Comparison of ENCODE assay signal across 23 cellular contexts in genomic region chr2:33083671-33084387, GRCh38.
DNase-seq lines count a peak whose midpoint lies in the region; ATAC-seq, FAIRE-seq and TF ChIP-seq lines count a peak whose summit lies in the region.
"Had no signal": no experiment of that assay in that cellular context is flagged by ENCODE, and none has a peak within 500 bp of the region (broad histone marks: within the 10 kb centered on the region; RNA-seq: fewer than 3 reads in every experiment).

No MANE protein-coding gene starts in this region.

- no peaks in the 10 kb centered on the region for H3K36me3 ChIP-seq in HepG2 (replicated peaks in 1 of 2; ENCODE audit: control insufficient read depth in 1 of 2, insufficient read depth in 2 of 2, low read length in 2 of 2)
- no peaks in the 10 kb centered on the region for H3K36me3 ChIP-seq in right lobe of liver
- H3K36me3 ChIP-seq: thyroid gland had no signal

- no peaks in the 10 kb centered on the region for H4K20me1 ChIP-seq in HepG2 (ENCODE audit: insufficient read depth, low read length)

- CTCF ChIA-PET in HepG2 (lab: Yijun Ruan, JAX; ENCODE audit: low intra/inter-chr PET ratio, low total read pairs), result no interaction called here

- TF ChIP-seq CTCF in HepG2 (CRISPR knock-in tag; IDR thresholded peaks at IDR 0.05) (no peak), right lobe of liver (IDR thresholded peaks at IDR 0.05) (no peak)

- POLR2A ChIA-PET in HepG2 (lab: Yijun Ruan, JAX), result no interaction called here

- no peak for TF ChIP-seq POLR2A in HepG2 (IDR thresholded peaks at IDR 0.05; ENCODE audit: insufficient read depth in 1 of 2, low read depth in 2 of 2, low read length in 2 of 2)
- no peak for TF ChIP-seq POLR2A in right lobe of liver (IDR thresholded peaks at IDR 0.05)

- no peaks in the 10 kb centered on the region for H3K79me2 ChIP-seq in HepG2 (ENCODE audit: insufficient read depth, low read length)

- no peak for DNase-seq in HepG2 (ENCODE audit: low spot score)
- DNase-seq in right lobe of liver, result no peak
- DNase-seq in SK-MEL-5 (ENCODE audit: low read depth, low spot score), result peak; percentile 52
- DNase-seq in left kidney (ENCODE audit: low read depth, low spot score), result peak; percentile 76
- DNase-seq in activated naive CD4-positive, alpha-beta T cell treated with anti-CD3 and anti-CD28 coated beads, Interleukin-2, amount 50 U/mL, for 72 hours (ENCODE audit: low spot score in 2 of 2), result no peak
- DNase-seq in NCI-H1417 (lab: John Stamatoyannopoulos, UW), result no peak
- DNase-seq in activated naive CD8-positive, alpha-beta T cell treated with anti-CD3 and anti-CD28 coated beads, Interleukin-2, amount 50 U/mL, for 24 hours, result no peak
- no peak for DNase-seq in Right ventricle myocardium superior
- DNase-seq: activated CD4-positive, alpha-beta T cell treated with anti-CD3 and anti-CD28 coated beads, Interleukin-2, amount 10 ng/mL, durations not matched to agents 7 days and 5 days; activated CD8-positive, alpha-beta memory T cell treated with anti-CD3 and anti-CD28 coated beads, Interleukin-2, amount 50 U/mL, for 48 hours; activated gamma-delta T cell; CD4-positive, alpha-beta memory T cell; DND-41; effector memory CD8-positive, alpha-beta T cell; naive thymus-derived CD4-positive, alpha-beta T cell; NCI-H1930; NCI-H526 treated with DMSO at 0.1 percent for 48 hours; psoas muscle; stimulated activated CD4-positive, alpha-beta T cell treated with anti-CD3 and anti-CD28 coated beads, Interleukin-12 subunit alpha, Interleukin-12 subunit beta, amount 100 ng/mL, for 4 hours; thyroid gland had no signal

- H3K9me3 Mint-ChIP-seq in activated naive CD4-positive, alpha-beta T cell treated with anti-CD3 and anti-CD28 coated beads, Interleukin-2, amount 50 U/mL, for 72 hours, result peaks cover 0 to 4% of the 10 kb centered on the region in 2 donors
- no peaks in the 10 kb centered on the region for H3K9me3 Mint-ChIP-seq in activated naive CD8-positive, alpha-beta T cell treated with anti-CD3 and anti-CD28 coated beads, Interleukin-2, amount 50 U/mL, for 24 hours
- H3K9me3 Mint-ChIP-seq: activated CD4-positive, alpha-beta T cell treated with anti-CD3 and anti-CD28 coated beads, Interleukin-2, amount 10 ng/mL, durations not matched to agents 7 days and 5 days; CD4-positive, alpha-beta memory T cell; effector memory CD8-positive, alpha-beta T cell had no signal

- H3K27ac ChIP-seq in HepG2 (ENCODE audit: extremely low read length, insufficient read depth, low read length) (no peak overlapping the region), right lobe of liver (no peak overlapping the region)
- H3K27ac ChIP-seq: psoas muscle, thyroid gland had no signal

- H3K4me3 ChIP-seq in HepG2 (replicated peaks in 1 of 3; ENCODE audit: insufficient read depth in 1 of 3, low read depth in 2 of 3, low read length in 3 of 3) (no peak overlapping the region), right lobe of liver (no peak overlapping the region)
- H3K4me3 ChIP-seq: psoas muscle, thyroid gland had no signal

- H3K4me3 Mint-ChIP-seq in activated naive CD8-positive, alpha-beta T cell treated with anti-CD3 and anti-CD28 coated beads, Interleukin-2, amount 50 U/mL, for 24 hours, result no peak overlapping the region
- H3K4me3 Mint-ChIP-seq: activated CD4-positive, alpha-beta T cell treated with anti-CD3 and anti-CD28 coated beads, Interleukin-2, amount 10 ng/mL, durations not matched to agents 7 days and 5 days; CD4-positive, alpha-beta memory T cell; effector memory CD8-positive, alpha-beta T cell; naive thymus-derived CD4-positive, alpha-beta T cell had no signal

- WGBS in HepG2 (ENCODE audit: low lambda C conversion rate), result 25% methylated on average over 6 of the region's 6 CpGs
- 53% methylated on average over 6 of the region's 6 CpGs for WGBS in right lobe of liver (ENCODE audit: insufficient coverage, low coverage, low lambda C conversion rate, missing lambda C conversion rate)

- no peak for ATAC-seq in HepG2
- ATAC-seq in right lobe of liver, result no peak
- ATAC-seq in activated naive CD4-positive, alpha-beta T cell treated with anti-CD3 and anti-CD28 coated beads, Interleukin-2, amount 50 U/mL, for 72 hours, result no peak
- ATAC-seq in activated naive CD8-positive, alpha-beta T cell treated with anti-CD3 and anti-CD28 coated beads, Interleukin-2, amount 50 U/mL, for 24 hours, result no peak
- ATAC-seq in Right ventricle myocardium superior (ENCODE audit: poor library complexity), result no peak
- ATAC-seq: effector memory CD8-positive, alpha-beta T cell; naive thymus-derived CD4-positive, alpha-beta T cell; Panc1 had no signal

- H2AFZ ChIP-seq in HepG2 (ENCODE audit: low read length), result no peak overlapping the region

- H3K27ac Mint-ChIP-seq in activated naive CD4-positive, alpha-beta T cell treated with anti-CD3 and anti-CD28 coated beads, Interleukin-2, amount 50 U/mL, for 72 hours, result no peak overlapping the region
- H3K27ac Mint-ChIP-seq in activated naive CD8-positive, alpha-beta T cell treated with anti-CD3 and anti-CD28 coated beads, Interleukin-2, amount 50 U/mL, for 24 hours, result no peak overlapping the region
- H3K27ac Mint-ChIP-seq: activated CD4-positive, alpha-beta T cell treated with anti-CD3 and anti-CD28 coated beads, Interleukin-2, amount 10 ng/mL, durations not matched to agents 7 days and 5 days; effector memory CD8-positive, alpha-beta T cell; naive thymus-derived CD4-positive, alpha-beta T cell had no signal

- H3K36me3 Mint-ChIP-seq in activated naive CD4-positive, alpha-beta T cell treated with anti-CD3 and anti-CD28 coated beads, Interleukin-2, amount 50 U/mL, for 72 hours, result no peaks in the 10 kb centered on the region
- H3K36me3 Mint-ChIP-seq in activated naive CD8-positive, alpha-beta T cell treated with anti-CD3 and anti-CD28 coated beads, Interleukin-2, amount 50 U/mL, for 24 hours (ENCODE audit: low read depth), result no peaks in the 10 kb centered on the region
- H3K36me3 Mint-ChIP-seq: CD4-positive, alpha-beta memory T cell had no signal

- H3K9ac ChIP-seq in HepG2 (ENCODE audit: insufficient read depth, low read depth, low read length), result no peak overlapping the region

- peaks cover 3 to 18% of the 10 kb centered on the region in 2 experiments; a peak in 2 of 5 replicates for H3K27me3 ChIP-seq in HepG2 (ENCODE audit: control insufficient read depth in 1 of 2, insufficient read depth in 2 of 2, low read length in 2 of 2)
- no peaks in the 10 kb centered on the region for H3K27me3 ChIP-seq in right lobe of liver
- H3K27me3 ChIP-seq: thyroid gland had no signal

- no peaks in the 10 kb centered on the region for H3K4me1 Mint-ChIP-seq in activated naive CD8-positive, alpha-beta T cell treated with anti-CD3 and anti-CD28 coated beads, Interleukin-2, amount 50 U/mL, for 24 hours
- H3K4me1 Mint-ChIP-seq: activated CD4-positive, alpha-beta T cell treated with anti-CD3 and anti-CD28 coated beads, Interleukin-2, amount 10 ng/mL, durations not matched to agents 7 days and 5 days; CD4-positive, alpha-beta memory T cell had no signal

- TF ChIP-seq RAD21 in HepG2 (CRISPR knock-in tag; IDR thresholded peaks at IDR 0.05), result no peak

- H3K4me1 ChIP-seq in HepG2 (ENCODE audit: insufficient read depth, low read length) (no peaks in the 10 kb centered on the region), right lobe of liver (no peaks in the 10 kb centered on the region)
- H3K4me1 ChIP-seq: thyroid gland had no signal

- H3K9me3 ChIP-seq in HepG2 (ENCODE audit: low read length) (no peaks in the 10 kb centered on the region), right lobe of liver (no peaks in the 10 kb centered on the region)
- H3K9me3 ChIP-seq: psoas muscle, thyroid gland had no signal

- peaks cover 12% of the 10 kb centered on the region for H3K27me3 Mint-ChIP-seq in activated naive CD8-positive, alpha-beta T cell treated with anti-CD3 and anti-CD28 coated beads, Interleukin-2, amount 50 U/mL, for 24 hours

- BruUV-seq in HepG2 (replicated peaks; lab: Mats Ljungman, UMichigan), result no TSS peak

- TF ChIP-seq EP300 in HepG2 (IDR thresholded peaks at IDR 0.05; ENCODE audit: low read depth in 2 of 2, low read length in 2 of 2), result no peak
- no peak for TF ChIP-seq EP300 in HepG2 (CRISPR knock-in tag; IDR thresholded peaks at IDR 0.05; ENCODE audit: borderline replicate concordance)

- FAIRE-seq in HepG2 (lab: Jason Lieb, UNC), result no peak
- FAIRE-seq: islet of Langerhans, TTC549 had no signal

- in situ Hi-C loops in HepG2 (cut with HindIII; ENCODE audit: extremely low pct_ligation_motif_present, low pct_unique_long_range_greater_than_20kb), result no loop called here
- in situ Hi-C loops in SK-MEL-5 (cut with HindIII; ENCODE audit: low pct_unique_long_range_greater_than_20kb, low sequenced_read_pairs), result no loop called here

- no peak overlapping the region for H3K4me2 ChIP-seq in HepG2 (ENCODE audit: low read depth, low read length)

- intact Hi-C loops in HepG2 (cut with micrococcal nuclease; ENCODE audit: unreplicated experiment), result no loop called here
- intact Hi-C loops in right lobe of liver (cut with DNase I), result no loop called here
- intact Hi-C loops in Right ventricle myocardium superior (cut with DNase I), result loop anchor here (10.0 kb wide), 1 partner anchor 309 kb away; no protein-coding TSS in a partner anchor

TF ChIP-seq in HepG2, 621 proteins besides CTCF, POLR2A, EP300 and RAD21:
- no peak for TF ChIP-seq YEATS2 (CRISPR knock-in tag; IDR thresholded peaks at IDR 0.05; ENCODE audit: borderline replicate concordance)
- TF ChIP-seq MAFF (IDR thresholded peaks at IDR 0.05; ENCODE audit: low read depth, low read length), result peak; percentile 33; the same call in 1 of the 2 replicates
- peak; percentile 47 to 57 for TF ChIP-seq MAFK (conservative IDR thresholded peaks at IDR 0.05 in 1 of 2, IDR thresholded peaks at IDR 0.05 in 1 of 2; ENCODE audit: low read length in 2 of 2)

Comparison
In these comparisons a context has a peak if more than half of its experiments do, and no peak if none do; other contexts are left out.
1. DNase-seq: peak in SK-MEL-5 (single experiment) and left kidney (single experiment); none in HepG2 (single experiment), right lobe of liver (0 of 3), activated naive CD4-positive, alpha-beta T cell treated with anti-CD3 and anti-CD28 coated beads, Interleukin-2, amount 50 U/mL, for 72 hours (0 of 2), NCI-H1417 (0 of 3), activated naive CD8-positive, alpha-beta T cell treated with anti-CD3 and anti-CD28 coated beads, Interleukin-2, amount 50 U/mL, for 24 hours (single experiment) and Right ventricle myocardium superior (single experiment).